22 cellular contexts compared by ENCODE assay signal in the genomic region with DNA sequence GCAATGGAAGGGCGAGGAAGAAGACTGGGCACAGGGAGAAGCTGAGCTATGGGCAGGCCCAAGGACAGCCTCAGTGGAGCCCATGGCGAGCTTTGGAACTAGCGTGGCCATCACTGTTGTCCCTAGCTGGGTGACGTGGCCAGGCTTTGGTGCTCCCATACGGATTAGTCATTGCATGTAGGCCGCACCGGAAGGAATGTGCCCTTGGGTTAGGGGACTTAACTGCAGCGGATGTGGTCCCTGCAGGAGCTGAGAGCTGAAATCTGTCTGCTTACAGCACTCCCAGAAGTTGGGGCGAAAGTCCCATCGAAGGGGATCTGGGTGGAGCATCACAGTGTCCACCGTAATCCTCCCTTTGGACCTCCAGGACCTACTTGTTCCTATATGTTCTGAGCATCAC.
DNase-seq lines count a peak whose midpoint lies in the region; ATAC-seq, FAIRE-seq and TF ChIP-seq lines count a peak whose summit lies in the region.
"Had no signal": no experiment of that assay in that cellular context is flagged by ENCODE, and none has a peak within 500 bp of the region (broad histone marks: within the 10 kb centered on the region; RNA-seq: fewer than 3 reads in every experiment).

No MANE protein-coding gene starts in this region.

- peaks cover 0 to 7% (median 3%) of the 10 kb centered on the region in 7 donors for H3K9me3 Mint-ChIP-seq in CD14-positive monocyte
- H3K9me3 Mint-ChIP-seq: CD4-positive, alpha-beta T cell had no signal

- TF ChIP-seq EP300 in HepG2 (IDR thresholded peaks at IDR 0.05; ENCODE audit: low read depth in 2 of 2, low read length in 2 of 2) (no peak), HepG2 (CRISPR knock-in tag; IDR thresholded peaks at IDR 0.05; ENCODE audit: borderline replicate concordance) (no peak), esophagus muscularis mucosa (IDR thresholded peaks at IDR 0.05) (no peak)

- H3K36me3 ChIP-seq in HepG2 (replicated peaks in 1 of 2; ENCODE audit: control insufficient read depth in 1 of 2, insufficient read depth in 2 of 2, low read length in 2 of 2) (no peaks in the 10 kb centered on the region), right lobe of liver (no peaks in the 10 kb centered on the region), esophagus muscularis mucosa (no peaks in the 10 kb centered on the region), kidney (ENCODE audit: control insufficient read depth in 1 of 2, insufficient read depth in 2 of 2, low read length in 2 of 2) (no peaks in the 10 kb centered on the region)

- H3K27me3 ChIP-seq in HepG2 (ENCODE audit: control insufficient read depth in 1 of 2, insufficient read depth in 2 of 2, low read length in 2 of 2) (peaks cover 0 to 13% of the 10 kb centered on the region in 2 experiments; a peak in 4 of 5 replicates), right lobe of liver (no peaks in the 10 kb centered on the region), esophagus muscularis mucosa (no peaks in the 10 kb centered on the region)

- H3K4me1 ChIP-seq in HepG2 (ENCODE audit: insufficient read depth, low read length) (no peaks in the 10 kb centered on the region), right lobe of liver (no peaks in the 10 kb centered on the region), esophagus muscularis mucosa (no peaks in the 10 kb centered on the region), kidney (ENCODE audit: control insufficient read depth in 1 of 2, insufficient read depth in 1 of 2, low read depth in 1 of 2, low read length in 2 of 2) (no peaks in the 10 kb centered on the region)

- H3K9me3 ChIP-seq in HepG2 (ENCODE audit: low read length), result no peaks in the 10 kb centered on the region
- no peaks in the 10 kb centered on the region for H3K9me3 ChIP-seq in right lobe of liver
- H3K9me3 ChIP-seq in esophagus muscularis mucosa, result no peaks in the 10 kb centered on the region
- H3K9me3 ChIP-seq in kidney (ENCODE audit: control insufficient read depth in 1 of 2, low read length in 2 of 2), result no peaks in the 10 kb centered on the region

- POLR2A ChIA-PET in HepG2 (lab: Yijun Ruan, JAX), result no interaction called here

- DNase-seq in HepG2 (ENCODE audit: low spot score) (no peak), right lobe of liver (no peak), HT1080 (ENCODE audit: low read depth) (peak; percentile 67), esophagus muscularis mucosa (ENCODE audit: extremely low spot score) (peak; percentile 77), CD14-positive monocyte (ENCODE audit: low spot score) (no peak), kidney (no peak)
- DNase-seq in stimulated activated CD4-positive, alpha-beta T cell treated with anti-CD3 and anti-CD28 coated beads, Interleukin-15, amount 100 ng/mL, for 24 hours, result no peak
- DNase-seq in stimulated activated CD4-positive, alpha-beta T cell treated with anti-CD3 and anti-CD28 coated beads, Interleukin-4, amount 100 ng/mL, for 1 hour, result no peak
- DNase-seq: ACHN; CD4-positive, alpha-beta T cell; DMS79; GF-D8; Karpas-422; MM.1S; NCI-H1105 treated with DMSO at 0.1 percent for 48 hours; NCI-H187; NCI-H226; NCI-H524 treated with DMSO at 0.1 percent for 48 hours had no signal

- intact Hi-C loops in HepG2 (cut with micrococcal nuclease; ENCODE audit: unreplicated experiment) (no loop called here), right lobe of liver (cut with DNase I) (no loop called here), esophagus muscularis mucosa (cut with DNase I) (no loop called here), CD14-positive monocyte (cut with micrococcal nuclease) (no loop called here), kidney (cut with DNase I) (no loop called here)

- no peak for FAIRE-seq in HepG2 (lab: Jason Lieb, UNC)
- FAIRE-seq in kidney (lab: Jason Lieb, UNC), result no peak
- FAIRE-seq: H1 had no signal

- H3K4me2 ChIP-seq in HepG2 (ENCODE audit: low read depth, low read length), result no peak overlapping the region

- H3K36me3 Mint-ChIP-seq in CD14-positive monocyte, result no peaks in the 10 kb centered on the region

- peaks cover 2 to 5% (median 3%) of the 10 kb centered on the region in 3 donors for H3K27me3 Mint-ChIP-seq in CD14-positive monocyte (ENCODE audit: low read depth in 3 of 3)
- H3K27me3 Mint-ChIP-seq: CD4-positive, alpha-beta T cell had no signal

- no peak for TF ChIP-seq RAD21 in HepG2 (CRISPR knock-in tag; IDR thresholded peaks at IDR 0.05)

- no peak overlapping the region for H3K9ac ChIP-seq in HepG2 (ENCODE audit: insufficient read depth, low read depth, low read length)
- no peak overlapping the region for H3K9ac ChIP-seq in kidney (ENCODE audit: low read length in 2 of 2)

- H3K4me3 ChIP-seq in HepG2 (replicated peaks in 1 of 3; ENCODE audit: insufficient read depth in 1 of 3, low read depth in 2 of 3, low read length in 3 of 3) (no peak overlapping the region), right lobe of liver (no peak overlapping the region), esophagus muscularis mucosa (no peak overlapping the region), kidney (ENCODE audit: low read length in 2 of 2) (no peak overlapping the region)
- H3K4me3 ChIP-seq: SK-N-MC had no signal

- H3K4me3 Mint-ChIP-seq in CD14-positive monocyte, result no peak overlapping the region
- H3K4me3 Mint-ChIP-seq: CD4-positive, alpha-beta T cell had no signal

- ATAC-seq in HepG2 (no peak), right lobe of liver (no peak)
- ATAC-seq: Panc1, Right ventricle myocardium inferior had no signal

- no peaks in the 10 kb centered on the region for H3K4me1 Mint-ChIP-seq in CD14-positive monocyte

- no peak overlapping the region for H3K27ac Mint-ChIP-seq in CD14-positive monocyte
- H3K27ac Mint-ChIP-seq: CD4-positive, alpha-beta T cell had no signal

- no peaks in the 10 kb centered on the region for H3K79me2 ChIP-seq in HepG2 (ENCODE audit: insufficient read depth, low read length)

- no peak for TF ChIP-seq CTCF in HepG2 (CRISPR knock-in tag; IDR thresholded peaks at IDR 0.05)
- no peak for TF ChIP-seq CTCF in right lobe of liver (IDR thresholded peaks at IDR 0.05)
- no peak for TF ChIP-seq CTCF in esophagus muscularis mucosa (IDR thresholded peaks at IDR 0.05)
- no peak for TF ChIP-seq CTCF in CD14-positive monocyte (IDR thresholded peaks at IDR 0.05)
- TF ChIP-seq CTCF in kidney (IDR thresholded peaks at IDR 0.05; ENCODE audit: borderline replicate concordance, extremely low read depth, insufficient read depth), result no peak

- H2AFZ ChIP-seq in HepG2 (ENCODE audit: low read length), result no peak overlapping the region

- 22% methylated on average over 4 of the region's 11 CpGs for WGBS in HepG2 (ENCODE audit: low lambda C conversion rate)
- 50% methylated on average over 2 of the region's 11 CpGs for WGBS in right lobe of liver (ENCODE audit: insufficient coverage, low coverage, low lambda C conversion rate, missing lambda C conversion rate)
- WGBS in esophagus muscularis mucosa, result 90% methylated on average over 11 of the region's 11 CpGs

- no peak for TF ChIP-seq POLR2A in HepG2 (IDR thresholded peaks at IDR 0.05; ENCODE audit: insufficient read depth in 1 of 2, low read depth in 2 of 2, low read length in 2 of 2)
- no peak for TF ChIP-seq POLR2A in right lobe of liver (IDR thresholded peaks at IDR 0.05)
- TF ChIP-seq POLR2A in esophagus muscularis mucosa (IDR thresholded peaks at IDR 0.05; ENCODE audit: low read depth), result no peak

- H4K20me1 ChIP-seq in HepG2 (ENCODE audit: insufficient read depth, low read length), result no peaks in the 10 kb centered on the region

- BruUV-seq in HepG2 (replicated peaks; lab: Mats Ljungman, UMichigan), result no TSS peak

- in situ Hi-C loops in HepG2 (cut with HindIII; ENCODE audit: extremely low pct_ligation_motif_present, low pct_unique_long_range_greater_than_20kb), result no loop called here

- CTCF ChIA-PET in HepG2 (lab: Yijun Ruan, JAX; ENCODE audit: low intra/inter-chr PET ratio, low total read pairs), result no interaction called here

- H3K27ac ChIP-seq in HepG2 (ENCODE audit: extremely low read length, insufficient read depth, low read length), result no peak overlapping the region
- H3K27ac ChIP-seq in right lobe of liver, result no peak overlapping the region
- no peak overlapping the region for H3K27ac ChIP-seq in esophagus muscularis mucosa (replicated peaks in 1 of 4)
- H3K27ac ChIP-seq in kidney (ENCODE audit: low read depth in 2 of 2, low read length in 2 of 2), result no peak overlapping the region
- H3K27ac ChIP-seq: SK-N-MC had no signal

TF ChIP-seq in HepG2, 621 proteins besides CTCF, POLR2A, EP300 and RAD21:
- no peak for TF ChIP-seq SMAD1 (CRISPR knock-in tag; IDR thresholded peaks at IDR 0.05; ENCODE audit: borderline replicate concordance, low read depth)
- no peak for TF ChIP-seq GABPA (IDR thresholded peaks at IDR 0.05; ENCODE audit: low read depth, low read length)
- TF ChIP-seq GABPA (CRISPR knock-in tag; IDR thresholded peaks at IDR 0.05; ENCODE audit: low read depth), result peak; percentile 19; the same call in 1 of the 2 replicates
TF ChIP-seq in HepG2: peak in this region for 1.

Comparison
In these comparisons a context has a peak if more than half of its experiments do, and no peak if none do; other contexts are left out.
1. DNase-seq: peak in HT1080 (single experiment) and esophagus muscularis mucosa (single experiment); none in HepG2 (single experiment), right lobe of liver (0 of 3), CD14-positive monocyte (single experiment), stimulated activated CD4-positive, alpha-beta T cell treated with anti-CD3 and anti-CD28 coated beads, Interleukin-15, amount 100 ng/mL, for 24 hours (single experiment), stimulated activated CD4-positive, alpha-beta T cell treated with anti-CD3 and anti-CD28 coated beads, Interleukin-4, amount 100 ng/mL, for 1 hour (single experiment) and kidney (single experiment).